21 cellular contexts compared by ENCODE assay signal in the genomic region with DNA sequence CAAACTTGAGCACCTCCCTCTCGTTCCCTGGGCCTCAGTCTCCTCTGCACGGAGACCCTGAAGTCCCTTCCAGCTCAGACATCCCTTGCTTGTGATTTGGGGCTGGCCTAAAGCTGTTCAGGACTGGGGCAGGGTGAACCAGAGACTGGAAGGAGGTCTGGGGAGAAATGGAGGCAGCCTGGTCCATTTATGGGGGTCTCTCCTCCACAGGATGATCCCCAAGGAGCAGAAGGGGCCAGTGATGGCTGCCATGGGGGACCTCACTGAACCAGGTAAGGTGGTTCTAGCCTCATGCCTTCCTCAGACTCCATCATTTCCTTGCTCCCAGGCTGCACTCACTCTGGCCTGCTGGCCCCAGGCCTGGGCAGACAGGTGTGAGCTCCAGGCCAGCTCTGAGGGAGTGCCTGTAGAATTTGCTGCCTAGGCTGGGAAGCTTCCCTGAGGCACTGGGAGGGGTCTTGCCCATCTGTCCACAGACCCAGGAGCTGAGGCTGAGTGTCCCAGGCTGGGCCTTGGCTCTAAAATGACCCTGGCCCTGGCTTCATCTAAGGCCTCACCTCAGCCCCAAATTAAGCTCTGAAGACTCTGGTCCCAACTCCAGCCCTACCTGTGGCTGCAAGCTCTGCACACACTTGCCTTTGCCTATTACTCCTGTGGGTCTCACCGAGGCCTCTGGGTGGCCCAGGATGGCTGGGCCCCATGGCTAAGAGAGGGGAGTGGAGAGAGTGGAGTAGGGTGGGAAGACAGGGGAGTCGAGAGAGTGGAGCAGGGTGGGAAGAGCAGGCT. TPM values are rescaled to one million over a fixed set of nuclear protein-coding genes. Genes with fewer than 3 reads are reported as not detected.
A peak's percentile ranks its signal among the peaks of the same experiment; 100 is the strongest.
DNase-seq lines count a peak whose midpoint lies in the region; ATAC-seq, FAIRE-seq and TF ChIP-seq lines count a peak whose summit lies in the region.
"Had no signal": no experiment of that assay in that cellular context is flagged by ENCODE, and none has a peak within 500 bp of the region (broad histone marks: within the 10 kb centered on the region; RNA-seq: fewer than 3 reads in every experiment).

No MANE protein-coding gene starts in this region.

- H3K4me3 ChIP-seq in right cardiac atrium (ENCODE audit: low read length) (no peak overlapping the region), bronchial epithelial cell (ENCODE audit: low read depth, low read length) (no peak overlapping the region), neural progenitor cell (no peak overlapping the region), vagina (no peak overlapping the region)
- H3K4me3 ChIP-seq: GM23248, SJCRH30 had no signal

- H3K36me3 Mint-ChIP-seq in neural progenitor cell = no peaks in the 10 kb centered on the region
- H3K36me3 Mint-ChIP-seq in activated T-cell treated with anti-CD3 and anti-CD28 coated beads, Interleukin-2, amount 50 U/mL, for 4 hours (ENCODE audit: insufficient read depth) = no peaks in the 10 kb centered on the region

- H3K9ac ChIP-seq in neural progenitor cell = no peak overlapping the region
- H3K9ac ChIP-seq: GM23248 had no signal

- DNase-seq in left cardiac atrium (peak; percentile 9), right cardiac atrium (no peak), bronchial epithelial cell (ENCODE audit: low read depth) (no peak), neural progenitor cell (ENCODE audit: low spot score) (no peak), vagina (ENCODE audit: extremely low spot score in 2 of 2) (peak; percentile 71 to 91)
- DNase-seq in activated CD8-positive, alpha-beta memory T cell treated with anti-CD3 and anti-CD28 coated beads, Interleukin-2, amount 50 U/mL, for 4 hours = no peak
- DNase-seq in activated T-cell treated with anti-CD3 and anti-CD28 coated beads, Interleukin-2, amount 50 U/mL, for 4 hours = no peak
- DNase-seq: C1 segment of cervical spinal cord; GF-D8; GM23248; MV-4-11; NCI-H1417; NCI-H187 treated with DMSO at 0.1 percent for 48 hours; NCI-H446; NK-92 treated with Interleukin-12 subunit alpha and Interleukin-12 subunit beta, amount 100 ng/mL, for 24 hours; OCI-M1; RPMI8226; SJCRH30 had no signal

- intact Hi-C loops in left cardiac atrium (cut with DNase I) (no loop called here), right cardiac atrium (cut with DNase I) (no loop called here), vagina (cut with DNase I) (no loop called here)

- H3K27ac ChIP-seq in right cardiac atrium (ENCODE audit: low read length) (no peak overlapping the region), neural progenitor cell (no peak overlapping the region), vagina (no peak overlapping the region)
- H3K27ac ChIP-seq: GM23248, SJCRH30 had no signal

- TF ChIP-seq POLR2A in vagina (IDR thresholded peaks at IDR 0.05) = no peak

- H4K20me1 ChIP-seq in neural progenitor cell (ENCODE audit: low read depth) = no peaks in the 10 kb centered on the region

- no peaks in the 10 kb centered on the region for H3K79me2 ChIP-seq in neural progenitor cell (ENCODE audit: low read depth)

- no peak for ATAC-seq in left cardiac atrium
- no peak for ATAC-seq in right cardiac atrium
- ATAC-seq in HG02642 (IDR thresholded peaks at IDR 0.05; ENCODE audit: poor library complexity, unreplicated experiment) = no peak
- no peak for ATAC-seq in activated T-cell treated with anti-CD3 and anti-CD28 coated beads, Interleukin-2, amount 50 U/mL, for 4 hours

- no peak overlapping the region for H2AFZ ChIP-seq in neural progenitor cell (replicated peaks)
- H2AFZ ChIP-seq: GM23248 had no signal

- H3K27ac Mint-ChIP-seq in neural progenitor cell = no peak overlapping the region

- no peaks in the 10 kb centered on the region for H3K27me3 ChIP-seq in right cardiac atrium (ENCODE audit: control insufficient read depth, insufficient read depth)
- no peaks in the 10 kb centered on the region for H3K27me3 ChIP-seq in bronchial epithelial cell (ENCODE audit: control insufficient read depth, insufficient read depth, low read length)
- no peaks in the 10 kb centered on the region for H3K27me3 ChIP-seq in neural progenitor cell
- no peaks in the 10 kb centered on the region for H3K27me3 ChIP-seq in vagina

- no peaks in the 10 kb centered on the region for H3K9me3 Mint-ChIP-seq in neural progenitor cell
- H3K9me3 Mint-ChIP-seq in activated T-cell treated with anti-CD3 and anti-CD28 coated beads, Interleukin-2, amount 50 U/mL, for 4 hours = no peaks in the 10 kb centered on the region

- H3K4me2 ChIP-seq in neural progenitor cell = no peak overlapping the region

- H3K36me3 ChIP-seq in bronchial epithelial cell (ENCODE audit: control insufficient read depth, insufficient read depth, low read length) (no peaks in the 10 kb centered on the region), neural progenitor cell (no peaks in the 10 kb centered on the region), vagina (no peaks in the 10 kb centered on the region)
- H3K36me3 ChIP-seq: SJCRH30 had no signal

- WGBS in right cardiac atrium = 80% methylated on average over 4 of the region's 4 CpGs

- TF ChIP-seq CTCF in bronchial epithelial cell (IDR thresholded peaks at IDR 0.05; ENCODE audit: insufficient read depth, low read length, severe bottlenecking) (no peak), neural progenitor cell (IDR thresholded peaks at IDR 0.05) (no peak), vagina (IDR thresholded peaks at IDR 0.05) (no peak)

- H3K4me1 Mint-ChIP-seq in neural progenitor cell = peaks cover 12% of the 10 kb centered on the region
- H3K4me1 Mint-ChIP-seq in activated T-cell treated with anti-CD3 and anti-CD28 coated beads, Interleukin-2, amount 50 U/mL, for 4 hours (ENCODE audit: low read depth) = no peaks in the 10 kb centered on the region

- peaks cover 13% of the 10 kb centered on the region for H3K4me1 ChIP-seq in right cardiac atrium (ENCODE audit: control insufficient read depth, insufficient read depth, low read length)
- H3K4me1 ChIP-seq in neural progenitor cell = peaks cover 21% of the 10 kb centered on the region
- H3K4me1 ChIP-seq in vagina = peaks cover under 1% of the 10 kb centered on the region
- H3K4me1 ChIP-seq: SJCRH30 had no signal

- no peaks in the 10 kb centered on the region for H3K9me3 ChIP-seq in right cardiac atrium (ENCODE audit: control insufficient read depth, low read length)
- no peaks in the 10 kb centered on the region for H3K9me3 ChIP-seq in neural progenitor cell (ENCODE audit: low read depth)
- H3K9me3 ChIP-seq in vagina = no peaks in the 10 kb centered on the region
- H3K9me3 ChIP-seq: SJCRH30 had no signal

- H3K4me3 Mint-ChIP-seq in neural progenitor cell = peak overlapping the region; percentile 24
- H3K4me3 Mint-ChIP-seq in activated T-cell treated with anti-CD3 and anti-CD28 coated beads, Interleukin-2, amount 50 U/mL, for 4 hours = no peak overlapping the region

- H3F3A ChIP-seq in neural progenitor cell (ENCODE audit: low read depth) = peaks cover 9% of the 10 kb centered on the region

- FAIRE-seq in bronchial epithelial cell (lab: Jason Lieb, UNC) = peak; percentile 64
- FAIRE-seq: GM12892 had no signal

- peaks cover 2% of the 10 kb centered on the region for H3K27me3 Mint-ChIP-seq in neural progenitor cell (ENCODE audit: insufficient read depth, low read depth)
- peaks cover 2% of the 10 kb centered on the region for H3K27me3 Mint-ChIP-seq in activated T-cell treated with anti-CD3 and anti-CD28 coated beads, Interleukin-2, amount 50 U/mL, for 4 hours (ENCODE audit: low read depth)

RNA-seq across cellular contexts. Expression of a gene that starts 1.9 kb away (rescaled TPM):
- total RNA-seq in left cardiac atrium = 1 to 10 TPM; 2.9 to 3.0 TPM
- total RNA-seq in right cardiac atrium = 1 to 10 TPM; 4.0 to 9.3 (median 5.2) TPM
- polyA plus RNA-seq in right cardiac atrium = 3.3 TPM
- total RNA-seq in bronchial epithelial cell = not detected in 2 replicates
- 0.43 and 0.90 TPM in 2 replicates for total RNA-seq in neural progenitor cell (ENCODE audit: low replicate concordance)
- not detected for total RNA-seq in vagina
- under 1 TPM in 2 of 3 donors, not detected in 1; 0.21 to 0.86 TPM for total RNA-seq in activated T-cell treated with anti-CD3 and anti-CD28 coated beads, Interleukin-2, amount 50 U/mL, for 4 hours
- total RNA-seq: Daoy had no signal

RNA-seq across cellular contexts. Expression of a gene that starts 22.5 kb away (rescaled TPM):
- 100 to 1,000 TPM; 503 to 769 TPM for total RNA-seq in left cardiac atrium
- total RNA-seq in right cardiac atrium = 100 to 1,000 TPM; 552 to 675 (median 584) TPM
- polyA plus RNA-seq in right cardiac atrium = 625 TPM
- 1.3 and 2.2 TPM in 2 replicates for total RNA-seq in bronchial epithelial cell
- total RNA-seq in neural progenitor cell (ENCODE audit: low replicate concordance) = 0.41 and 1.3 TPM in 2 replicates
- 16.7 TPM for total RNA-seq in vagina
- 1 to 10 TPM in 1 of 3 donors, under 1 TPM in 2; 0.56 to 1.4 (median 0.79) TPM for total RNA-seq in activated T-cell treated with anti-CD3 and anti-CD28 coated beads, Interleukin-2, amount 50 U/mL, for 4 hours

RNA-seq across cellular contexts. Expression of a gene that starts 37.9 kb away (rescaled TPM):
- 10 to 100 TPM; 27.2 to 28.2 TPM for total RNA-seq in left cardiac atrium
- 10 to 100 TPM; 25.1 to 30.8 (median 26.4) TPM for total RNA-seq in right cardiac atrium
- 19.3 TPM for polyA plus RNA-seq in right cardiac atrium
- 13.7 and 16.4 TPM in 2 replicates for total RNA-seq in bronchial epithelial cell
- total RNA-seq in neural progenitor cell (ENCODE audit: low replicate concordance) = 46.1 and 52.4 TPM in 2 replicates
- total RNA-seq in vagina = 30.2 TPM
- total RNA-seq in activated T-cell treated with anti-CD3 and anti-CD28 coated beads, Interleukin-2, amount 50 U/mL, for 4 hours = 10 to 100 TPM; 81.6 to 92.7 (median 86.5) TPM

Comparison
In these comparisons a context has a peak if more than half of its experiments do, and no peak if none do; other contexts are left out.
1. DNase-seq: peak in left cardiac atrium (single experiment) and vagina (2 of 2); none in right cardiac atrium (0 of 3), bronchial epithelial cell (single experiment), neural progenitor cell (single experiment), activated CD8-positive, alpha-beta memory T cell treated with anti-CD3 and anti-CD28 coated beads, Interleukin-2, amount 50 U/mL, for 4 hours (single experiment) and activated T-cell treated with anti-CD3 and anti-CD28 coated beads, Interleukin-2, amount 50 U/mL, for 4 hours (single experiment).
2. RNA of a gene that starts 22.5 kb away (total RNA-seq): 503 to 769 TPM in left cardiac atrium and 552 to 675 TPM in right cardiac atrium; 16.7 TPM in vagina (single experiment), 1.3 to 2.2 TPM in bronchial epithelial cell, 0.56 to 1.4 TPM in activated T-cell treated with anti-CD3 and anti-CD28 coated beads, Interleukin-2, amount 50 U/mL, for 4 hours and 0.41 to 1.3 TPM in neural progenitor cell; every median in the first group is over 10 times any median in the second.